ENCODE assay signal across 8 cellular contexts in the genomic region with DNA sequence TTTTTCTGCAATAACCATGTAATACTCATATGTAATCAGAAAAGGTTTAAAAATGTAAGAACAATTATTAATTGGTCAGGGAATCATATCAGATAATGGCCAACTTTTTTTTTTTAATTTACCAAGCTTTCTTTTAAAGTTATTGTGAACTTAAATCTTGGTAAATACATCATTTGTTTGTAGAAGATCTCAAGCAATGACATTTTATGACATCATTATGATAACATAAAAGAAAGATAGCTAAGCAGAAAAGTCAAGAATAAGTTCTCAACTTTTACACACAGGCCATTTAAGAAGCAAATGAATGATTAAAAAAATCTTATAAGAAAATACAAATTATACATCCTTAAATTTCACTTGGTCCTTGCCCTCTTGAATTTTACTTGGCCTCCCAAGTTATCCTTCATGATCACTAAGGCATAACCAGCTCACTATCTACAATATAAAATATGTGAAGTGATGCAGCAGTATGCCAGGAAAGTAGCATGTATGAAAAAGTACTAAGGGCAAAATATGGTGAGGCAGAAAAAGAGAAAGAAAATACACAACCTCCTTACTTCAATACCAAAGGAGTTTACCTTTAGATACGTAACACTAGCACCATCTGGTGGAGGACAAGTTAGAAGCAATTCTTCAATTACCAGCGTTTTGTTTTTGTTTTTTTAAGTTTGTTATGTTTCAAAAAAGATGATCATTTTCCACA.
DNase-seq lines count a peak whose midpoint lies in the region; ATAC-seq and TF ChIP-seq lines count a peak whose summit lies in the region.

No MANE protein-coding gene starts in this region.

- H3K9me3 Mint-ChIP-seq in Calu3 (ENCODE audit: low read depth, unreplicated experiment) = no peaks in the 10 kb centered on the region

- H3K27ac ChIP-seq in brain microvascular endothelial cell = peak overlapping the region; percentile 17
- no peak overlapping the region for H3K27ac ChIP-seq in uterus

- intact Hi-C loops in Calu3 (cut with micrococcal nuclease; ENCODE audit: unreplicated experiment) (loop anchor here (1.0 kb wide), 1 partner anchor 513 kb away; no protein-coding TSS in a partner anchor), uterus (cut with DNase I; ENCODE audit: low total_unique reads) (loop anchor here (5.0 kb wide), 1 partner anchor 512 kb away; no protein-coding TSS in a partner anchor)

- no peak for TF ChIP-seq POLR2A in uterus (IDR thresholded peaks at IDR 0.05)

- peak; percentile 66 for TF ChIP-seq CTCF in Calu3 (IDR thresholded peaks at IDR 0.05; ENCODE audit: unreplicated experiment)
- peak; percentile 54 for TF ChIP-seq CTCF in HFF-Myc (IDR thresholded peaks at IDR 0.05; ENCODE audit: low read depth, low read length, missing control alignments)
- TF ChIP-seq CTCF in brain microvascular endothelial cell (IDR thresholded peaks at IDR 0.05; ENCODE audit: low read depth, low read length, missing control alignments) = peak; percentile 51
- peak; percentile 70 to 81 (median 80) for TF ChIP-seq CTCF in uterus (IDR thresholded peaks at IDR 0.05)

- H3K36me3 Mint-ChIP-seq in Calu3 (ENCODE audit: insufficient read depth, unreplicated experiment) = no peaks in the 10 kb centered on the region

- no peak overlapping the region for H3K27ac Mint-ChIP-seq in Calu3 (ENCODE audit: unreplicated experiment)

- BruUV-seq in Calu3 (replicated peaks; lab: Mats Ljungman, UMichigan) = no TSS peak

- DNase-seq in Calu3 (peak; percentile 37), HFF-Myc (ENCODE audit: extremely low read depth, low read depth) (peak; percentile 39), NCI-H510A (lab: John Stamatoyannopoulos, UW) (peak; percentile 8), brain microvascular endothelial cell (peak; percentile 61), left kidney (ENCODE audit: low read depth, low spot score) (peak; percentile 86), uterus (no peak)
- no peak for DNase-seq in effector CD4-positive, alpha-beta T cell

- H3K4me1 ChIP-seq in uterus = no peaks in the 10 kb centered on the region

- H3K4me3 ChIP-seq in HFF-Myc (replicated peaks; ENCODE audit: low read depth, low read length) (no peak overlapping the region), brain microvascular endothelial cell (ENCODE audit: low read depth, low read length) (no peak overlapping the region), uterus (no peak overlapping the region)

- no peaks in the 10 kb centered on the region for H3K27me3 Mint-ChIP-seq in Calu3 (ENCODE audit: unreplicated experiment)

- CTCF ChIA-PET in Calu3 (lab: Charles Lee) = interaction anchor here (0.7 to 2.4 kb wide), 4 partner anchors 470 to 1591 kb away, joined by 3 to 17 read pairs (median 4); no protein-coding TSS in a partner anchor

- H3K4me1 Mint-ChIP-seq in Calu3 (ENCODE audit: low read depth, unreplicated experiment) = no peaks in the 10 kb centered on the region

- in situ Hi-C loops in brain microvascular endothelial cell (cut with HindIII; ENCODE audit: low pct_ligation_motif_present, low sequenced_read_pairs) = no loop called here

- H3K27me3 ChIP-seq in brain microvascular endothelial cell (replicated peaks) = no peaks in the 10 kb centered on the region
- no peaks in the 10 kb centered on the region for H3K27me3 ChIP-seq in uterus

- H3K36me3 ChIP-seq in brain microvascular endothelial cell (replicated peaks) (no peaks in the 10 kb centered on the region), uterus (no peaks in the 10 kb centered on the region)

- no peak overlapping the region for H3K4me3 Mint-ChIP-seq in Calu3 (ENCODE audit: low read depth, unreplicated experiment)

- H3K9me3 ChIP-seq in uterus = no peaks in the 10 kb centered on the region

- ATAC-seq in HG03108 (IDR thresholded peaks at IDR 0.05; ENCODE audit: unreplicated experiment) = no peak

Comparison
In these comparisons a context has a peak if more than half of its experiments do, and no peak if none do; other contexts are left out.
1. DNase-seq: peak in Calu3 (single experiment), HFF-Myc (single experiment), NCI-H510A (single experiment), brain microvascular endothelial cell (single experiment) and left kidney (single experiment); none in uterus (0 of 2) and effector CD4-positive, alpha-beta T cell (single experiment).
2. Peak in every context shown above with its lines, with median percentiles within 50 percentile points of each other: CTCF ChIP-seq.